Comparison of ENCODE assay signal across 26 cellular contexts in genomic region chr3:157624801-157625200, GRCh38.
"Had no signal": no experiment of that assay in that cellular context is flagged by ENCODE, and none has a peak within 500 bp of the region (broad histone marks: within the 10 kb centered on the region; RNA-seq: fewer than 3 reads in every experiment).

No MANE protein-coding gene starts in this region.

- H3K4me1 ChIP-seq: SJCRH30 had no signal

- H3K27ac ChIP-seq: KMS-11, PC-9, SJCRH30, SK-N-MC had no signal

- DNase-seq: activated CD4-positive, alpha-beta memory T cell treated with anti-CD3 and anti-CD28 coated beads for 36 hours; activated CD4-positive, alpha-beta T cell treated with anti-CD3 and anti-CD28 coated beads, Interleukin-2, amount 50 U/mL, for 1 hour; activated CD8-positive, alpha-beta memory T cell treated with anti-CD3 and anti-CD28 coated beads, Interleukin-2, amount 50 U/mL, for 4 hours; activated effector memory CD4-positive, alpha-beta T cell treated with Interleukin-2 at 50 U/mL for 16 hours; activated naive CD4-positive, alpha-beta T cell treated with anti-CD3 and anti-CD28 coated beads, Interleukin-2, amount 10 ng/mL, durations not matched to agents 7 days and 5 days; activated naive CD8-positive, alpha-beta T cell treated with anti-CD3 and anti-CD28 coated beads, Interleukin-2, amount 50 U/mL, for 24 hours; activated T-cell treated with anti-CD3 and anti-CD28 coated beads for 4 hours; activated T-cell treated with anti-CD3 and anti-CD28 coated beads, Interleukin-2, amount 50 U/mL, for 4 hours; anterior cingulate cortex; caudate nucleus; cerebellar nuclear complex; NCI-H1092 treated with DMSO at 0.1 percent for 48 hours; NCI-H1417; NCI-H146; NCI-H187; NCI-H2081; NCI-H226; NCI-H526; NCI-H748 treated with DMSO at 0.1 percent for 48 hours; NK-92 treated with Interleukin-12 subunit alpha and Interleukin-12 subunit beta, amount 100 ng/mL, for 24 hours; PC-9; SHP77; SJCRH30; T1000 had no signal

- H3K27me3 ChIP-seq: SJCRH30 had no signal

- ATAC-seq: activated naive CD8-positive, alpha-beta T cell treated with anti-CD3 and anti-CD28 coated beads, Interleukin-2, amount 50 U/mL, for 24 hours; activated T-cell treated with anti-CD3 and anti-CD28 coated beads, Interleukin-2, amount 50 U/mL, for 4 hours had no signal
